ENCODE assay signal across 30 cellular contexts in the genomic region with DNA sequence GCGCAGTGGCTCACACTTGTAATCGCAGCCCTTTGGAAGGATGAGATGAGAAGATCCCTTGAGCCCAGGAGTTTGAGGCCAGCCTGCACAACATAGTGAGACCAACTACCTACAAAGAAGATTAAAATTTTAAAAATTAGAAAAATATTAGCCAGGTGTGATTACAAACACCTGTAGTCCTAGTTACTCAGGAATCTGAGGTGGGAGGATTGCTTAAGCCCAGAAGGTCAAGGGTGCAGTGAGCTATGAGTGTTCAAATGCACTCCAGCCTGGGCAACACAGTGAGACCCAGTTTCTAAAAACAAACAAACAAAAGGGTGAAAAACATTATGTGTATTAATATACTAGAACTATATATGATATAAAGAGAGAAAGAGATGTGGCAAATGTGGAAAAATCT. TPM values are rescaled to one million over a fixed set of nuclear protein-coding genes. Genes with fewer than 3 reads are reported as not detected.
"Had no signal": no experiment of that assay in that cellular context is flagged by ENCODE, and none has a peak within 500 bp of the region (broad histone marks: within the 10 kb centered on the region; RNA-seq: fewer than 3 reads in every experiment).

No MANE protein-coding gene starts in this region.

- H3K4me1 Mint-ChIP-seq: stimulated activated effector memory CD8-positive, alpha-beta T cell treated with anti-CD3 and anti-CD28 coated beads, Interleukin-12 subunit alpha, Interleukin-12 subunit beta, amount 100 ng/mL, for 72 hours; stimulated activated memory B cell treated with anti-CD40 and anti-IgM and Interleukin-4, amounts not matched to agents 10 μg/mL and 1 μg/mL and 100 μg/mL, for 72 hours; stimulated activated naive B cell treated with anti-CD40 and anti-IgM and Interleukin-4, amounts not matched to agents 10 μg/mL and 1 μg/mL and 100 μg/mL, for 72 hours; stimulated activated naive CD8-positive, alpha-beta T cell treated with anti-CD3 and anti-CD28 coated beads, Interleukin-15, amount 100 ng/mL, for 72 hours had no signal

- H3K4me3 Mint-ChIP-seq: stimulated activated effector memory CD8-positive, alpha-beta T cell treated with anti-CD3 and anti-CD28 coated beads, Interleukin-12 subunit alpha, Interleukin-12 subunit beta, amount 100 ng/mL, for 72 hours; stimulated activated memory B cell treated with anti-CD40 and anti-IgM and Interleukin-4, amounts not matched to agents 10 μg/mL and 1 μg/mL and 100 μg/mL, for 72 hours; stimulated activated naive B cell treated with anti-CD40 and anti-IgM and Interleukin-4, amounts not matched to agents 10 μg/mL and 1 μg/mL and 100 μg/mL, for 72 hours; stimulated activated naive CD8-positive, alpha-beta T cell treated with anti-CD3 and anti-CD28 coated beads, Interleukin-15, amount 100 ng/mL, for 72 hours; stimulated activated naive CD8-positive, alpha-beta T cell treated with anti-CD3 and anti-CD28 coated beads, Interleukin-15, Interleukin-2, amounts not matched to agents 100 ng/mL and 50 ng/mL, for 24 hours; type B pancreatic cell had no signal

- H3K36me3 ChIP-seq: stomach, suprapubic skin, thoracic aorta, thyroid gland, tibial artery, tibial nerve, transverse colon, upper lobe of left lung, upper lobe of right lung, uterus, vagina had no signal

- DNase-seq: stimulated activated CD4-positive, alpha-beta T cell treated with anti-CD3 and anti-CD28 coated beads, Interleukin-2, amount 100 ng/mL, for 24 hours; stimulated activated CD4-positive, alpha-beta T cell treated with anti-CD3 and anti-CD28 coated beads, Interleukin-2, amount 100 ng/mL, for 48 hours; stimulated activated CD4-positive, alpha-beta T cell treated with anti-CD3 and anti-CD28 coated beads, Interleukin-4, amount 100 ng/mL, for 1 hour; stimulated activated CD4-positive, alpha-beta T cell treated with anti-CD3 and anti-CD28 coated beads, Interleukin-4, amount 100 ng/mL, for 24 hours; stimulated activated CD4-positive, alpha-beta T cell treated with anti-CD3 and anti-CD28 coated beads, Interleukin-4, amount 100 ng/mL, for 4 hours; stimulated activated CD8-positive, alpha-beta memory T cell treated with anti-CD3 and anti-CD28 coated beads, Interleukin-4, amount 100 ng/mL, for 48 hours; stimulated activated naive B cell treated with anti-CD40 and anti-IgM and Interleukin-4, amounts not matched to agents 10 μg/mL and 1 μg/mL and 100 μg/mL, for 72 hours; stimulated activated naive CD4-positive, alpha-beta T cell; stimulated activated naive CD4-positive, alpha-beta T cell treated with Interleukin-2 at 50 U/mL for 16 hours; stimulated activated naive CD8-positive, alpha-beta T cell treated with anti-CD3 and anti-CD28 coated beads, Interleukin-15, amount 100 ng/mL, for 72 hours; stimulated activated naive CD8-positive, alpha-beta T cell treated with anti-CD3 and anti-CD28 coated beads, Interleukin-15, Interleukin-2, amounts not matched to agents 100 U/mL and 50 U/mL, for 24 hours; stomach; substantia nigra; thyroid gland; tibial artery; transverse colon; upper lobe of left lung; upper lobe of right lung; uterus had no signal

- H3K9me3 ChIP-seq: stomach, suprapubic skin, thoracic aorta, thyroid gland, tibial artery, transverse colon, upper lobe of left lung, upper lobe of right lung, uterus, vagina had no signal

- H3K27ac Mint-ChIP-seq: stimulated activated effector memory CD8-positive, alpha-beta T cell treated with anti-CD3 and anti-CD28 coated beads, Interleukin-12 subunit alpha, Interleukin-12 subunit beta, amount 100 ng/mL, for 72 hours; stimulated activated memory B cell treated with anti-CD40 and anti-IgM and Interleukin-4, amounts not matched to agents 10 μg/mL and 1 μg/mL and 100 μg/mL, for 72 hours; stimulated activated naive B cell treated with anti-CD40 and anti-IgM and Interleukin-4, amounts not matched to agents 10 μg/mL and 1 μg/mL and 100 μg/mL, for 72 hours; stimulated activated naive CD8-positive, alpha-beta T cell treated with anti-CD3 and anti-CD28 coated beads, Interleukin-15, amount 100 ng/mL, for 72 hours; stimulated activated naive CD8-positive, alpha-beta T cell treated with anti-CD3 and anti-CD28 coated beads, Interleukin-15, Interleukin-2, amounts not matched to agents 100 ng/mL and 50 ng/mL, for 24 hours; type B pancreatic cell had no signal

- H3K9me3 Mint-ChIP-seq: stimulated activated effector memory CD8-positive, alpha-beta T cell treated with anti-CD3 and anti-CD28 coated beads, Interleukin-12 subunit alpha, Interleukin-12 subunit beta, amount 100 ng/mL, for 72 hours; stimulated activated naive CD8-positive, alpha-beta T cell treated with anti-CD3 and anti-CD28 coated beads, Interleukin-15, amount 100 ng/mL, for 72 hours; stimulated activated naive CD8-positive, alpha-beta T cell treated with anti-CD3 and anti-CD28 coated beads, Interleukin-15, Interleukin-2, amounts not matched to agents 100 ng/mL and 50 ng/mL, for 24 hours; type B pancreatic cell had no signal

- H3K4me3 ChIP-seq: stomach, suprapubic skin, thoracic aorta, thyroid gland, tibial artery, tibial nerve, transverse colon, upper lobe of left lung, upper lobe of right lung, uterus, vagina had no signal

- H3K27me3 ChIP-seq: stomach, suprapubic skin, thyroid gland, tibial artery, tibial nerve, transverse colon, upper lobe of left lung, upper lobe of right lung, uterus, vagina had no signal

- H3K27ac ChIP-seq: stomach, suprapubic skin, thoracic aorta, thyroid gland, tibial artery, tibial nerve, transverse colon, upper lobe of left lung, upper lobe of right lung, uterus, vagina had no signal

- ATAC-seq: stimulated activated effector memory CD8-positive, alpha-beta T cell treated with anti-CD3 and anti-CD28 coated beads, Interleukin-12 subunit alpha, Interleukin-12 subunit beta, amount 100 ng/mL, for 72 hours; stimulated activated memory B cell treated with anti-CD40 and anti-IgM and Interleukin-4, amounts not matched to agents 10 μg/mL and 1 μg/mL and 100 μg/mL, for 72 hours; stimulated activated naive B cell treated with anti-CD40 and anti-IgM and Interleukin-4, amounts not matched to agents 10 μg/mL and 1 μg/mL and 100 μg/mL, for 72 hours; stimulated activated naive CD8-positive, alpha-beta T cell treated with anti-CD3 and anti-CD28 coated beads, Interleukin-15, amount 100 ng/mL, for 72 hours; stimulated activated naive CD8-positive, alpha-beta T cell treated with anti-CD3 and anti-CD28 coated beads, Interleukin-15, Interleukin-2, amounts not matched to agents 100 U/mL and 50 U/mL, for 24 hours; upper lobe of right lung had no signal

- H3K36me3 Mint-ChIP-seq: stimulated activated effector memory CD8-positive, alpha-beta T cell treated with anti-CD3 and anti-CD28 coated beads, Interleukin-12 subunit alpha, Interleukin-12 subunit beta, amount 100 ng/mL, for 72 hours; stimulated activated memory B cell treated with anti-CD40 and anti-IgM and Interleukin-4, amounts not matched to agents 10 μg/mL and 1 μg/mL and 100 μg/mL, for 72 hours; stimulated activated naive B cell treated with anti-CD40 and anti-IgM and Interleukin-4, amounts not matched to agents 10 μg/mL and 1 μg/mL and 100 μg/mL, for 72 hours; type B pancreatic cell had no signal

- H3K27me3 Mint-ChIP-seq: type B pancreatic cell had no signal

- H3K4me1 ChIP-seq: stomach, thyroid gland, tibial artery, tibial nerve, transverse colon, upper lobe of left lung, upper lobe of right lung, uterus, vagina had no signal

RNA-seq across cellular contexts. Expression of gene NKX6-1, which starts 36.8 kb away (rescaled TPM):
- total RNA-seq: subcutaneous adipose tissue, suprapubic skin, temporal lobe, upper lobe of right lung, urinary bladder, uterus, vagina had no signal
